29 cellular contexts compared by ENCODE assay signal in the genomic region with DNA sequence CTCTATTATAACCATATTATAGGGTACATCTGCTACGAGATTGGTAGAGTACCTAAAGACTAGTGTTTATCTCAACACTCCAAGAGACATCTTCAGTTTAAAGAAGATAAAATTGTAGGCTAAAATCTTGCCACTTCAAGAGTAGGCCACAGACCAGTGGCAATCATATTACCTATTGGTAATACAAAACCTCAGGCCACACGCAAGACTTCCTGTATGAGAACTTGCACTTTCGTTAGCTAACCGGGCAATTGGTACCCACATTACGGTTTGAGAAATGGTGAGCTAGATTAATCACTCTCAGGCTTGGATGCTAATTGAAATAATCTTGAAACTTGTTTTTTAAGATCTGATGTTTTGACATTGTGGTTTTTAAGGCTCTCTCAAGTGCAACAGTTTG.
"Had no signal": no experiment of that assay in that cellular context is flagged by ENCODE, and none has a peak within 500 bp of the region (broad histone marks: within the 10 kb centered on the region; RNA-seq: fewer than 3 reads in every experiment).

No MANE protein-coding gene starts in this region.

- H3K4me3 Mint-ChIP-seq: dendritic cell treated with granulocyte-macrophage colony-stimulating factor and Interleukin-4, amounts not matched to agents 40 ng/mL and 50 ng/mL, for 4 days; effector memory CD8-positive, alpha-beta T cell; endodermal cell had no signal

- H3K9me3 ChIP-seq: gastrocnemius medialis had no signal

- DNase-seq: cortex of kidney; dermis blood vessel endothelial cell; dorsolateral prefrontal cortex; effector CD4-positive, alpha-beta T cell; effector CD8-positive, alpha-beta T cell; effector memory CD4-positive, alpha-beta T cell; effector memory CD8-positive, alpha-beta T cell; endodermal cell; erythroblast; esophagus squamous epithelium; foreskin fibroblast; foreskin keratinocyte; foreskin melanocyte; gastrocnemius medialis; glutamatergic neuron; head of caudate nucleus; heart left ventricle; heart right ventricle; hippocampal formation had no signal

- H3K4me3 ChIP-seq: coronary artery, dorsolateral prefrontal cortex, esophagus muscularis mucosa, esophagus squamous epithelium, gastrocnemius medialis, gastroesophageal sphincter, heart left ventricle, heart right ventricle, hepatocyte had no signal

- H2AFZ ChIP-seq: hepatocyte had no signal

- ATAC-seq: effector memory CD8-positive, alpha-beta T cell; esophagus mucosa; foreskin keratinocyte; gastrocnemius medialis; gastroesophageal sphincter; heart left ventricle; heart right ventricle had no signal

- H3K4me2 ChIP-seq: hepatocyte had no signal

- H3K27ac Mint-ChIP-seq: dendritic cell treated with granulocyte-macrophage colony-stimulating factor and Interleukin-4, amounts not matched to agents 40 ng/mL and 50 ng/mL, for 4 days; effector memory CD8-positive, alpha-beta T cell; endodermal cell had no signal

- H3K27ac ChIP-seq: coronary artery, dorsolateral prefrontal cortex, epithelial cell of prostate, esophagus muscularis mucosa, esophagus squamous epithelium, foreskin keratinocyte, gastrocnemius medialis, gastroesophageal sphincter, heart left ventricle, heart right ventricle, hepatocyte had no signal

- H3K79me2 ChIP-seq: hepatocyte had no signal

- H3K27me3 Mint-ChIP-seq: dendritic cell treated with granulocyte-macrophage colony-stimulating factor and Interleukin-4, amounts not matched to agents 40 ng/mL and 50 ng/mL, for 4 days; effector memory CD8-positive, alpha-beta T cell had no signal

- H3K4me1 ChIP-seq: esophagus muscularis mucosa, esophagus squamous epithelium, foreskin keratinocyte, gastrocnemius medialis, gastroesophageal sphincter, heart left ventricle, heart right ventricle had no signal

- H3K27me3 ChIP-seq: dorsolateral prefrontal cortex, esophagus muscularis mucosa, esophagus squamous epithelium, foreskin keratinocyte, gastrocnemius medialis, gastroesophageal sphincter, heart left ventricle, heart right ventricle, hepatocyte had no signal

- H3K36me3 ChIP-seq: esophagus muscularis mucosa, esophagus squamous epithelium, gastrocnemius medialis, gastroesophageal sphincter, heart left ventricle, heart right ventricle had no signal

- FAIRE-seq: endometrium, endothelial cell of umbilical vein, frontal cortex had no signal
